10 cellular contexts compared by ENCODE assay signal in the genomic region with DNA sequence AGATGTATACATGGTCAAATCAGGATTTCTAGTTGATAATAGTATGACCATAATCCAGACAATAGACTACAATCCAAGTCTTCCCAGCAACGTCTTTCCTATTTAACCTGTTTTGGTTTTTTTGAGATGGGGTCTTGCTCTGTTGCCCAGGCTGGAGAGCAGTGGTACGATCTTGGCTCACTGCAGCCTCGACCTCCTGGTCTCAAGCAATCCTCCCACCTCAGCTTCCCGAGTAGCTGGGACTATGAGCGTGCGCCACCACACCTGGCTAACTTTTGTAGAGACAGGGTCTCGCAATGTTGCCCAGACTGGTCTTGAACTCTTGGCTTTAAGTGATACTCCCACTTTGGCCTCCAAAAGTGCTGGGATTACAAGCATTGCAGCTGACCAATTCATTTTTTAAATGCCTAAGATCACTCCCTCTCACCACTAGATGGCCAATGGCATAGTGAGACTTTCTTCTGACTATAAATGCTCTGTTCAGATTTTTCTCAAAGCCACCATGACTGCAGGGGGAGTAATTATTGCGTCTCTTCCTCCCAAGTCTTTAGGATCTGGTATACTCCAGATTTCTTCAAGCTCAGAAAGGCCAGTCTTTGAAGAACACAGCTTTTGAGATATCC. TPM values are rescaled to one million over a fixed set of nuclear protein-coding genes. Genes with fewer than 3 reads are reported as not detected.
A peak's percentile ranks its signal among the peaks of the same experiment; 100 is the strongest.
DNase-seq lines count a peak whose midpoint lies in the region; ATAC-seq and TF ChIP-seq lines count a peak whose summit lies in the region.
"Had no signal": no experiment of that assay in that cellular context is flagged by ENCODE, and none has a peak within 500 bp of the region (broad histone marks: within the 10 kb centered on the region; RNA-seq: fewer than 3 reads in every experiment).

No MANE protein-coding gene starts in this region.

- H3K27ac ChIP-seq in left ventricle myocardium inferior (replicated peaks) (no peak overlapping the region), right cardiac atrium (ENCODE audit: low read length) (no peak overlapping the region)
- H3K27ac ChIP-seq: SJCRH30 had no signal

- H3K4me1 ChIP-seq in left ventricle myocardium inferior (no peaks in the 10 kb centered on the region), right cardiac atrium (ENCODE audit: control insufficient read depth, insufficient read depth, low read length) (no peaks in the 10 kb centered on the region)
- H3K4me1 ChIP-seq: SJCRH30 had no signal

- intact Hi-C loops in left ventricle myocardium inferior (cut with micrococcal nuclease) (no loop called here), right cardiac atrium (cut with DNase I) (no loop called here)

- DNase-seq in left ventricle myocardium inferior (no peak), right cardiac atrium (no peak), RKO (ENCODE audit: low spot score) (peak; percentile 53), fibroblast of villous mesenchyme (ENCODE audit: low read depth) (peak; percentile 22), nucleus accumbens (lab: John Stamatoyannopoulos, UW) (no peak)
- DNase-seq in activated naive CD4-positive, alpha-beta T cell treated with anti-CD3 and anti-CD28 coated beads, Interleukin-2, amount 50 U/mL, for 16 hours, result no peak
- DNase-seq: GDM1 had no signal

- H3K9me3 ChIP-seq in left ventricle myocardium inferior (replicated peaks) (no peaks in the 10 kb centered on the region), right cardiac atrium (ENCODE audit: control insufficient read depth, low read length) (no peaks in the 10 kb centered on the region)
- H3K9me3 ChIP-seq: SJCRH30 had no signal

- peaks cover 1% of the 10 kb centered on the region for H3K36me3 ChIP-seq in left ventricle myocardium inferior

- H3K27me3 ChIP-seq in left ventricle myocardium inferior (ENCODE audit: low read depth) (no peaks in the 10 kb centered on the region), right cardiac atrium (ENCODE audit: control insufficient read depth, insufficient read depth) (no peaks in the 10 kb centered on the region)
- H3K27me3 ChIP-seq: SJCRH30 had no signal

- H3K4me3 ChIP-seq in left ventricle myocardium inferior (no peak overlapping the region), right cardiac atrium (ENCODE audit: low read length) (no peak overlapping the region), fibroblast of villous mesenchyme (ENCODE audit: low read depth, low read length) (no peak overlapping the region)
- H3K4me3 ChIP-seq: SJCRH30 had no signal

- ATAC-seq in right cardiac atrium (no peak), HG03025 (IDR thresholded peaks at IDR 0.05; ENCODE audit: low FRiP score, unreplicated experiment) (no peak), HG02588 (IDR thresholded peaks at IDR 0.05; ENCODE audit: unreplicated experiment) (no peak)

- TF ChIP-seq CTCF in left ventricle myocardium inferior (IDR thresholded peaks at IDR 0.05; ENCODE audit: borderline replicate concordance) (peak; percentile 35), fibroblast of villous mesenchyme (IDR thresholded peaks at IDR 0.05; ENCODE audit: insufficient read depth, low read depth, low read length) (peak; percentile 48)

- 94% methylated on average over 8 of the region's 8 CpGs for WGBS in right cardiac atrium

RNA-seq across cellular contexts. Expression of gene HNRNPLL, which starts 47.6 kb away (rescaled TPM):
- total RNA-seq in left ventricle myocardium inferior (26.3 TPM), right cardiac atrium (10 to 100 TPM; 33.3 to 38.7 (median 34.9) TPM), fibroblast of villous mesenchyme (40.6 and 57.0 TPM in 2 replicates)
- polyA plus RNA-seq in right cardiac atrium, result 11.3 TPM

Comparison
In these comparisons a context has a peak if more than half of its experiments do, and no peak if none do; other contexts are left out.
1. DNase-seq: peak in RKO (single experiment) and fibroblast of villous mesenchyme (single experiment); none in left ventricle myocardium inferior (single experiment), right cardiac atrium (0 of 3), nucleus accumbens (0 of 56) and activated naive CD4-positive, alpha-beta T cell treated with anti-CD3 and anti-CD28 coated beads, Interleukin-2, amount 50 U/mL, for 16 hours (single experiment).